In the genomic region with DNA sequence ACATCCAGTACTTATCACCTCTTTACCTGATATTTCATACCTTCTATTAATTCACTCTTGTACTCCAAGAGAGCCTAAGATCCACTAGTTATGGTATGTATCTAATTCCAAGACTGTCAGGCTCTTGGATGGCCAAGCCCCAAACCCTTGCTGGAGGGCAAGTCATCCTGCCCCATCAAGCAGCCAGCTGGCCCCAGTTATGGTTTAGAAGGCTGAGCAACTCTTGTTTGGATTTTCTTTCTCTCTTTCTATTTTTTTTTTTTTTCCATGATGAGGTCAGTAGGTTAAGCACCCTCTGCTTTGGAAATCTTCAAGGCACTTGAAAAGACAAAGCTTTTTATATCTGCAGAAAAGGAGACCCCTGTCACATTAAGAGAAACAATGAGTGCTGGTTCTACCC, we compare ENCODE assay signal across 24 cellular contexts. TPM values are rescaled to one million over a fixed set of nuclear protein-coding genes. Genes with fewer than 3 reads are reported as not detected.
DNase-seq lines count a peak whose midpoint lies in the region; ATAC-seq, FAIRE-seq and TF ChIP-seq lines count a peak whose summit lies in the region.
"Had no signal": no experiment of that assay in that cellular context is flagged by ENCODE, and none has a peak within 500 bp of the region (broad histone marks: within the 10 kb centered on the region; RNA-seq: fewer than 3 reads in every experiment).

No MANE protein-coding gene starts in this region.

- no peak overlapping the region for H3K27ac ChIP-seq in OCI-LY7 (ENCODE audit: low read depth, low read length, poor library complexity, severe bottlenecking)
- H3K27ac ChIP-seq in endothelial cell of umbilical vein (ENCODE audit: insufficient read depth, low read depth, low read length), result peak overlapping the region; percentile 47
- peak overlapping the region; percentile 62 for H3K27ac ChIP-seq in osteoblast (ENCODE audit: low read depth, low read length)

- H3K9me2 ChIP-seq in OCI-LY7 (ENCODE audit: insufficient read depth, low read length), result no peaks in the 10 kb centered on the region

- H3K4me2 ChIP-seq in OCI-LY7 (ENCODE audit: low read length), result no peak overlapping the region
- no peak overlapping the region for H3K4me2 ChIP-seq in endothelial cell of umbilical vein (ENCODE audit: insufficient read depth, low read length)
- H3K4me2 ChIP-seq in osteoblast (ENCODE audit: insufficient read depth, low read length), result peak overlapping the region; percentile 1

- no peak for ATAC-seq in GM18858 (IDR thresholded peaks at IDR 0.05; ENCODE audit: unreplicated experiment)
- ATAC-seq in GM18511 (IDR thresholded peaks at IDR 0.05; ENCODE audit: unreplicated experiment), result no peak

- TF ChIP-seq CTCF in OCI-LY7 (conservative IDR thresholded peaks at IDR 0.05; ENCODE audit: low read length), result no peak
- TF ChIP-seq CTCF in endothelial cell of umbilical vein (IDR thresholded peaks at IDR 0.05; ENCODE audit: extremely low read depth in 1 of 2, insufficient read depth in 1 of 2, low read depth in 1 of 2, low read length in 2 of 2), result no peak
- TF ChIP-seq CTCF in osteoblast (IDR thresholded peaks at IDR 0.05; ENCODE audit: extremely low read depth, low read depth, low read length), result no peak

- H3K27me3 ChIP-seq in endothelial cell of umbilical vein (ENCODE audit: control insufficient read depth in 2 of 2, insufficient read depth in 2 of 2, low read length in 2 of 2), result no peaks in the 10 kb centered on the region
- no peaks in the 10 kb centered on the region for H3K27me3 ChIP-seq in osteoblast (ENCODE audit: insufficient read depth, low read length)
- H3K27me3 ChIP-seq: BE2C had no signal

- DNase-seq in EL (peak; percentile 25), OCI-LY7 (ENCODE audit: low spot score) (no peak), endothelial cell of umbilical vein (ENCODE audit: low read depth, low spot score) (no peak), osteoblast (ENCODE audit: insufficient read length, low spot score, missing footprints) (no peak), AML-193 (lab: John Stamatoyannopoulos, UW) (no peak)
- DNase-seq: BE2C; CD4-positive, CD25-positive, alpha-beta regulatory T cell; COR-L47; DMS79; H7; Kasumi-1; NCI-H1092 treated with DMSO at 0.1 percent for 48 hours; NCI-H1436 treated with DMSO at 0.1 percent for 48 hours; NCI-H2029; NCI-H510A treated with DMSO at 0.1 percent for 48 hours; NCI-H748 treated with DMSO at 0.1 percent for 48 hours; NK-92 treated with Interleukin-12 subunit alpha and Interleukin-12 subunit beta, amount 100 ng/mL, for 24 hours; SHP77 had no signal

- BruUV-seq in OCI-LY7 (replicated peaks; lab: Mats Ljungman, UMichigan) (no TSS peak), endothelial cell of umbilical vein (replicated peaks; lab: Mats Ljungman, UMichigan) (no TSS peak)

- H3K9ac ChIP-seq in endothelial cell of umbilical vein (replicated peaks; ENCODE audit: extremely low read depth, insufficient read depth, low read length), result no peak overlapping the region

- intact Hi-C loops in OCI-LY7 (cut with micrococcal nuclease; ENCODE audit: unreplicated experiment) (no loop called here), endothelial cell of umbilical vein (cut with micrococcal nuclease) (no loop called here)

- POLR2A ChIA-PET in OCI-LY7 (lab: Charles Lee) (interaction anchor here (1.3 kb wide), 1 partner anchor 23 kb away, joined by 5 read pairs; no protein-coding TSS in a partner anchor), endothelial cell of umbilical vein (lab: Charles Lee) (no interaction called here)

- H4K20me1 ChIP-seq in OCI-LY7 (ENCODE audit: insufficient read depth, low read length) (no peaks in the 10 kb centered on the region), endothelial cell of umbilical vein (replicated peaks; ENCODE audit: control insufficient read depth, extremely low read depth, insufficient read depth, low read length) (no peaks in the 10 kb centered on the region), osteoblast (ENCODE audit: insufficient read depth, low read length) (no peaks in the 10 kb centered on the region)

- H3K4me1 ChIP-seq in OCI-LY7 (ENCODE audit: insufficient read depth, low read length, poor library complexity, severe bottlenecking) (no peaks in the 10 kb centered on the region), endothelial cell of umbilical vein (ENCODE audit: control insufficient read depth, extremely low read depth, insufficient read depth, low read length) (peaks cover 29% of the 10 kb centered on the region), osteoblast (ENCODE audit: insufficient read depth, low read length) (peaks cover 11% of the 10 kb centered on the region)
- H3K4me1 ChIP-seq: BE2C had no signal

- no peak for TF ChIP-seq POLR2A in endothelial cell of umbilical vein (IDR thresholded peaks at IDR 0.05; ENCODE audit: low read depth, low read length)

- H2AFZ ChIP-seq in OCI-LY7 (ENCODE audit: low read length) (peak overlapping the region; percentile 39; the same call in 1 of the 2 replicates), endothelial cell of umbilical vein (ENCODE audit: low read depth, low read length) (no peak overlapping the region), osteoblast (ENCODE audit: low read length) (no peak overlapping the region)

- H3K9me3 ChIP-seq in OCI-LY7 (ENCODE audit: low read length) (no peaks in the 10 kb centered on the region), endothelial cell of umbilical vein (replicated peaks; ENCODE audit: control insufficient read depth, insufficient read depth, low read length) (no peaks in the 10 kb centered on the region), osteoblast (ENCODE audit: low read depth, low read length) (no peaks in the 10 kb centered on the region)
- H3K9me3 ChIP-seq: BE2C had no signal

- FAIRE-seq in endothelial cell of umbilical vein (lab: Jason Lieb, UNC), result no peak
- FAIRE-seq: A204.1, GM12892, GM18507 had no signal

- CTCF ChIA-PET in OCI-LY7 (lab: Charles Lee; ENCODE audit: unreplicated experiment) (no interaction called here), endothelial cell of umbilical vein (lab: Charles Lee) (no interaction called here)

- H3K9me1 ChIP-seq in endothelial cell of umbilical vein (replicated peaks; ENCODE audit: control insufficient read depth, extremely low read depth, insufficient read depth, low read length), result no peaks in the 10 kb centered on the region

- H3K79me2 ChIP-seq in OCI-LY7 (ENCODE audit: insufficient read depth, low read depth, low read length), result no peaks in the 10 kb centered on the region
- H3K79me2 ChIP-seq in endothelial cell of umbilical vein (ENCODE audit: control insufficient read depth, insufficient read depth, low read length), result no peaks in the 10 kb centered on the region
- no peaks in the 10 kb centered on the region for H3K79me2 ChIP-seq in osteoblast (ENCODE audit: insufficient read depth, low read length)

- H3K36me3 ChIP-seq in OCI-LY7 (ENCODE audit: insufficient read depth, low read length) (no peaks in the 10 kb centered on the region), endothelial cell of umbilical vein (ENCODE audit: control insufficient read depth in 2 of 2, extremely low read depth in 1 of 2, insufficient read depth in 2 of 2, low read length in 2 of 2) (no peaks in the 10 kb centered on the region), osteoblast (ENCODE audit: insufficient read depth, low read length) (no peaks in the 10 kb centered on the region)
- H3K36me3 ChIP-seq: BE2C had no signal

- H3K4me3 ChIP-seq in OCI-LY7 (ENCODE audit: low read depth, low read length, poor library complexity, severe bottlenecking), result no peak overlapping the region
- no peak overlapping the region for H3K4me3 ChIP-seq in endothelial cell of umbilical vein (replicated peaks in 1 of 3; ENCODE audit: insufficient read depth in 1 of 3, low read depth in 1 of 3, low read length in 3 of 3)
- H3K4me3 ChIP-seq in osteoblast (ENCODE audit: insufficient read depth, low read length), result no peak overlapping the region

- dilution Hi-C loops in endothelial cell of umbilical vein (cut with MboI; ENCODE audit: extremely low pct_ligation_motif_present, low sequenced_read_pairs), result no loop called here

TF ChIP-seq in endothelial cell of umbilical vein, 7 proteins besides CTCF, POLR2A, EP300 and RAD21:
- TF ChIP-seq MYC (IDR thresholded peaks at IDR 0.05; ENCODE audit: low read depth, low read length) (no peak), GATA2 (IDR thresholded peaks at IDR 0.05; ENCODE audit: insufficient read depth, insufficient read length, low read depth, low read length) (no peak), EZH2 (IDR thresholded peaks at IDR 0.05; ENCODE audit: borderline replicate concordance, low read depth, low read length, severe bottlenecking) (no peak), FOS (IDR thresholded peaks at IDR 0.05; ENCODE audit: borderline replicate concordance, insufficient read depth, low read length) (no peak), JUN (IDR thresholded peaks at IDR 0.05; ENCODE audit: borderline replicate concordance, insufficient read depth, insufficient read length, low read depth) (no peak), POLR2AphosphoS5 (IDR thresholded peaks at IDR 0.05; ENCODE audit: insufficient read depth, low read depth, low read length) (no peak)
- TF ChIP-seq, protein P1, sequence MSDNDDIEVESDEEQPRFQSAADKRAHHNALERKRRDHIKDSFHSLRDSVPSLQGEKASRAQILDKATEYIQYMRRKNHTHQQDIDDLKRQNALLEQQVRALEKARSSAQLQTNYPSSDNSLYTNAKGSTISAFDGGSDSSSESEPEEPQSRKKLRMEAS (IDR thresholded peaks at IDR 0.05; ENCODE audit: insufficient read depth, insufficient read length), result no peak

RNA-seq across cellular contexts. Expression of gene FGF16, which starts 10.9 kb away (rescaled TPM):
- not detected in 2 replicates for total RNA-seq in OCI-LY7 (2014; rRNA removed; shearing (Covaris generic))
- total RNA-seq in OCI-LY7 (2022) (not detected in 2 replicates), endothelial cell of umbilical vein (3.1 and 5.1 TPM in 2 replicates), osteoblast (under 0.01 and 0.36 TPM in 2 replicates)
- polyA plus RNA-seq in endothelial cell of umbilical vein, result 3.1 and 3.8 TPM in 2 replicates
- polyA plus RNA-seq in endothelial cell of umbilical vein (2011; cell fraction: cytosol; rRNA removed), result 3.1 TPM in 2 replicates
- 1.7 and 1.9 TPM in 2 replicates for polyA plus RNA-seq in endothelial cell of umbilical vein (2011; cell fraction: nucleus; rRNA removed)
- 10.5 and 10.9 TPM in 2 replicates for polyA plus RNA-seq in endothelial cell of umbilical vein (2012)
- 1.4 and 1.6 TPM in 2 replicates for polyA minus RNA-seq in endothelial cell of umbilical vein
- polyA minus RNA-seq in endothelial cell of umbilical vein (2011; cell fraction: cytosol; rRNA and poly(A)+ RNA removed), result not detected
- 1.4 and 1.8 TPM in 2 replicates for polyA minus RNA-seq in endothelial cell of umbilical vein (2011; cell fraction: nucleus; rRNA and poly(A)+ RNA removed)
- total RNA-seq: CD4-positive, CD25-positive, alpha-beta regulatory T cell; G401 had no signal
- polyA plus RNA-seq: CD4-positive, CD25-positive, alpha-beta regulatory T cell had no signal
